ENCODE assay signal across 23 cellular contexts in the genomic region with DNA sequence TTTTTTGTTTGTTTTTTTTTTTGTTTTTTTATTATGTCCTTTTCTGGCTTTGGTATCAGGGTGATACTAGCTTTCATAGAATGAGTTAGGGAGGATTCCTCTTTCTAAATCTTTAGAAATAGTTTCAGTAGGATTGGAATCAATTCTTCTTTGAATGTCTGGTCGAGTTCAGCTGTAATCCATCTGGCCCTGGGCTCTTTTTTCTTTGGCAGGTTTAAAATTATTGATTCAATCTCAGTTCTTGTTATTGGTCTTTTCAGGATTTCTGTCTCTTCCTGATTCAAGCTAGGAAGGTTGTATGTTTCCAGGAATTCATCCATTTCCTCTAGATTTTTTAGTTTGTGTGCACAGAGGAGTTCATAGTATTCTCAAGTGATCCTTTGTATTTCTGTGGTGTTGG.
"Had no signal": no experiment of that assay in that cellular context is flagged by ENCODE, and none has a peak within 500 bp of the region (broad histone marks: within the 10 kb centered on the region; RNA-seq: fewer than 3 reads in every experiment).

No MANE protein-coding gene starts in this region.

- H3K4me1 ChIP-seq: SJSA1 had no signal

- FAIRE-seq: K562, RCC 7860 had no signal

- H3K4me3 ChIP-seq: K562, SJSA1, SK-N-MC had no signal

- H3K27ac ChIP-seq: KMS-11, SJSA1, SK-N-MC had no signal

- DNase-seq: Kasumi-1, MM.1S, NCI-H1092 treated with DMSO at 0.1 percent for 48 hours, NCI-H1436, NCI-H187, NCI-H2029, NCI-H2081 treated with DMSO at 0.1 percent for 48 hours, NCI-H2171, NCI-H226, NCI-H446, NCI-H510A, NCI-H524 treated with DMSO at 0.1 percent for 48 hours, NCI-H69, NCI-H774, Right ventricle myocardium superior, RPMI8226, SIG-M5 had no signal

- H3K4me2 ChIP-seq: KMS-11 had no signal

- H3K9me3 ChIP-seq: SJSA1 had no signal

- ATAC-seq: K562 had no signal

- H3K9ac ChIP-seq: KMS-11 had no signal

- H3K36me3 ChIP-seq: SJSA1 had no signal

- H3K27ac Mint-ChIP-seq: IgD-negative memory B cell had no signal
